Comparison of ENCODE assay signal across 16 cellular contexts in the genomic region with DNA sequence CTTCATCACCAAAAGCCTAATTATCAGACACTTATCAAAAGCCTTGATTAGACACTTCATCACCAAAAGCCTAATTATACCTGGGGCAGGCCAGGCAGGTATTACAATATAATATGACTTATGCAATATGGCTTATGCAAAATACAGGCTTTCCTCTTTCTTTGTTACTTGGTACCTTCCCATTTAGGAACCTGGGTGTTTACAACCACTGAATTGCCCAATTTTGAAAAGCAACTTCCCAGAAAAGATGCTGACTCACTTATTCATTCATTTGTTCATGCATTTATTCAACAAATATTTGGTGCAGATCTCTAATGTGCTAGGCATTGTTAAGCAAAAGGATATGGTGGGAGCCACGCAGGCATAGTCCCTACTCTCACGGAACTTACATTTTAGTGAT. TPM values are rescaled to one million over a fixed set of nuclear protein-coding genes. Genes with fewer than 3 reads are reported as not detected.
A peak's percentile ranks its signal among the peaks of the same experiment; 100 is the strongest.
DNase-seq lines count a peak whose midpoint lies in the region; ATAC-seq, FAIRE-seq and TF ChIP-seq lines count a peak whose summit lies in the region.
"Had no signal": no experiment of that assay in that cellular context is flagged by ENCODE, and none has a peak within 500 bp of the region (broad histone marks: within the 10 kb centered on the region; RNA-seq: fewer than 3 reads in every experiment).

No MANE protein-coding gene starts in this region.

- no peaks in the 10 kb centered on the region for H3K9me3 Mint-ChIP-seq in CD4-positive, CD25-positive, alpha-beta regulatory T cell
- H3K9me3 Mint-ChIP-seq in activated CD8-positive, alpha-beta T cell treated with anti-CD3 and anti-CD28 coated beads, Interleukin-2, amount 10 ng/mL, durations not matched to agents 7 days and 5 days (ENCODE audit: insufficient read depth) = no peaks in the 10 kb centered on the region
- H3K9me3 Mint-ChIP-seq: naive thymus-derived CD4-positive, alpha-beta T cell had no signal

- no peaks in the 10 kb centered on the region for H3K9me3 ChIP-seq in CD4-positive, CD25-positive, alpha-beta regulatory T cell (ENCODE audit: control insufficient read depth in 2 of 2, low read length in 2 of 2)
- H3K9me3 ChIP-seq in HepG2 (ENCODE audit: low read length) = no peaks in the 10 kb centered on the region
- H3K9me3 ChIP-seq in WERI-Rb-1 (ENCODE audit: severe bottlenecking) = no peaks in the 10 kb centered on the region
- H3K9me3 ChIP-seq in psoas muscle = no peaks in the 10 kb centered on the region
- H3K9me3 ChIP-seq: colonic mucosa, vagina had no signal

- BruUV-seq in HepG2 (replicated peaks; lab: Mats Ljungman, UMichigan) = no TSS peak

- H3K27ac Mint-ChIP-seq in CD4-positive, CD25-positive, alpha-beta regulatory T cell = peak overlapping the region in 2 of 3 donors; percentile 60 to 73
- H3K27ac Mint-ChIP-seq in activated CD8-positive, alpha-beta T cell treated with anti-CD3 and anti-CD28 coated beads, Interleukin-2, amount 10 ng/mL, durations not matched to agents 7 days and 5 days = peak overlapping the region; percentile 77

- peaks cover 35% of the 10 kb centered on the region for H3K36me3 ChIP-seq in CD4-positive, CD25-positive, alpha-beta regulatory T cell (ENCODE audit: control insufficient read depth, insufficient read depth, low read length)
- H3K36me3 ChIP-seq in HepG2 (replicated peaks in 1 of 2; ENCODE audit: control insufficient read depth in 1 of 2, insufficient read depth in 2 of 2, low read length in 2 of 2) (peaks cover 0 to 17% of the 10 kb centered on the region in 2 experiments; a peak in 3 of 5 replicates), WERI-Rb-1 (no peaks in the 10 kb centered on the region), psoas muscle (ENCODE audit: insufficient read depth in 1 of 2, low read depth in 1 of 2) (no peaks in the 10 kb centered on the region)
- H3K36me3 ChIP-seq: colonic mucosa, vagina had no signal

- H3K4me1 ChIP-seq in CD4-positive, CD25-positive, alpha-beta regulatory T cell (ENCODE audit: control insufficient read depth, insufficient read depth, low read length, poor library complexity, severe bottlenecking) = peaks cover 38% of the 10 kb centered on the region
- H3K4me1 ChIP-seq in HepG2 (ENCODE audit: insufficient read depth, low read length) (peaks cover 34% of the 10 kb centered on the region), psoas muscle (no peaks in the 10 kb centered on the region)

- peaks cover 41 to 64% (median 50%) of the 10 kb centered on the region in 4 donors for H3K4me1 Mint-ChIP-seq in CD4-positive, CD25-positive, alpha-beta regulatory T cell
- H3K4me1 Mint-ChIP-seq in activated CD8-positive, alpha-beta T cell treated with anti-CD3 and anti-CD28 coated beads, Interleukin-2, amount 10 ng/mL, durations not matched to agents 7 days and 5 days (ENCODE audit: low read depth) = peaks cover 85% of the 10 kb centered on the region

- no peak for TF ChIP-seq POLR2A in HepG2 (IDR thresholded peaks at IDR 0.05; ENCODE audit: insufficient read depth in 1 of 2, low read depth in 2 of 2, low read length in 2 of 2)

- peaks cover 35% of the 10 kb centered on the region for H3K36me3 Mint-ChIP-seq in CD4-positive, CD25-positive, alpha-beta regulatory T cell
- peaks cover 70% of the 10 kb centered on the region for H3K36me3 Mint-ChIP-seq in activated CD8-positive, alpha-beta T cell treated with anti-CD3 and anti-CD28 coated beads, Interleukin-2, amount 10 ng/mL, durations not matched to agents 7 days and 5 days (ENCODE audit: low read depth)

- no peak for ATAC-seq in CD4-positive, CD25-positive, alpha-beta regulatory T cell (ENCODE audit: low read depth in 2 of 2)
- no peak for ATAC-seq in activated CD8-positive, alpha-beta T cell treated with anti-CD3 and anti-CD28 coated beads, Interleukin-2, amount 10 ng/mL, durations not matched to agents 7 days and 5 days
- no peak for ATAC-seq in HepG2
- no peak for ATAC-seq in psoas muscle
- ATAC-seq: naive thymus-derived CD4-positive, alpha-beta T cell had no signal

- TF ChIP-seq EP300 in HepG2 (IDR thresholded peaks at IDR 0.05; ENCODE audit: low read depth in 2 of 2, low read length in 2 of 2) (no peak), HepG2 (CRISPR knock-in tag; IDR thresholded peaks at IDR 0.05; ENCODE audit: borderline replicate concordance) (no peak)

- H4K20me1 ChIP-seq in HepG2 (ENCODE audit: insufficient read depth, low read length) = no peaks in the 10 kb centered on the region

- TF ChIP-seq CTCF in HepG2 (CRISPR knock-in tag; IDR thresholded peaks at IDR 0.05) = no peak
- no peak for TF ChIP-seq CTCF in WERI-Rb-1 (IDR thresholded peaks at IDR 0.05; ENCODE audit: low read depth, low read length)
- no peak for TF ChIP-seq CTCF in psoas muscle (IDR thresholded peaks at IDR 0.05)

- H3K27me3 ChIP-seq in CD4-positive, CD25-positive, alpha-beta regulatory T cell (ENCODE audit: control insufficient read depth, insufficient read depth, low read length) = no peaks in the 10 kb centered on the region
- H3K27me3 ChIP-seq in HepG2 (ENCODE audit: control insufficient read depth in 1 of 2, insufficient read depth in 2 of 2, low read length in 2 of 2) = no peaks in the 10 kb centered on the region
- no peaks in the 10 kb centered on the region for H3K27me3 ChIP-seq in WERI-Rb-1 (ENCODE audit: insufficient read depth, low read depth, severe bottlenecking)
- peaks cover 0 to 7% (median 2%) of the 10 kb centered on the region in 3 donors for H3K27me3 ChIP-seq in psoas muscle (ENCODE audit: insufficient read depth in 3 of 3, low read length in 2 of 3)
- H3K27me3 ChIP-seq: colonic mucosa, vagina had no signal

- WGBS in HepG2 (ENCODE audit: low lambda C conversion rate) = 100% methylated on average over 2 of the region's 2 CpGs
- WGBS in psoas muscle, 3 donors = 94 to 96% (median 94%) methylated on average over 2 of the region's 2 CpGs

- no peak overlapping the region for H3K9ac ChIP-seq in HepG2 (ENCODE audit: insufficient read depth, low read depth, low read length)

- intact Hi-C loops in HepG2 (cut with micrococcal nuclease; ENCODE audit: unreplicated experiment) (no loop called here), psoas muscle (cut with DNase I) (no loop called here)

- H3K4me2 ChIP-seq in HepG2 (ENCODE audit: low read depth, low read length) = no peak overlapping the region

- CTCF ChIA-PET in activated CD8-positive, alpha-beta T cell treated with anti-CD3 and anti-CD28 coated beads, Interleukin-2, amount 10 ng/mL, durations not matched to agents 7 days and 5 days (lab: Charles Lee) = interaction anchor here (1.4 to 5.3 kb wide), 3 partner anchors 13 to 40 kb away, joined by 5 to 54 read pairs (median 5); a partner anchor contains a TSS
- CTCF ChIA-PET in HepG2 (lab: Yijun Ruan, JAX; ENCODE audit: low intra/inter-chr PET ratio, low total read pairs) = no interaction called here

- DNase-seq in CD4-positive, CD25-positive, alpha-beta regulatory T cell = no peak
- DNase-seq in GF-D8 (lab: John Stamatoyannopoulos, UW) (peak; percentile 76), HepG2 (ENCODE audit: low spot score) (no peak), WERI-Rb-1 (no peak), SW 1271 (lab: John Stamatoyannopoulos, UW) (no peak), psoas muscle (no peak)
- no peak for DNase-seq in activated CD8-positive, alpha-beta T cell treated with anti-CD3 and anti-CD28 coated beads, Interleukin-2, amount 10 ng/mL, durations not matched to agents 7 days and 5 days
- DNase-seq: colonic mucosa; naive thymus-derived CD4-positive, alpha-beta T cell; NCI-H1436; NCI-H446 treated with DMSO at 0.1 percent for 48 hours; stimulated activated CD4-positive, alpha-beta T cell treated with anti-CD3 and anti-CD28 coated beads, Interleukin-2, amount 100 ng/mL, for 48 hours; T-helper 9 cell had no signal

- H3K27me3 Mint-ChIP-seq in CD4-positive, CD25-positive, alpha-beta regulatory T cell = no peaks in the 10 kb centered on the region
- H3K27me3 Mint-ChIP-seq in activated CD8-positive, alpha-beta T cell treated with anti-CD3 and anti-CD28 coated beads, Interleukin-2, amount 10 ng/mL, durations not matched to agents 7 days and 5 days (ENCODE audit: low read depth) = no peaks in the 10 kb centered on the region
- H3K27me3 Mint-ChIP-seq: naive thymus-derived CD4-positive, alpha-beta T cell had no signal

- H3K4me3 Mint-ChIP-seq in CD4-positive, CD25-positive, alpha-beta regulatory T cell = peak overlapping the region in 1 of 4 donors; percentile 39
- H3K4me3 Mint-ChIP-seq in activated CD8-positive, alpha-beta T cell treated with anti-CD3 and anti-CD28 coated beads, Interleukin-2, amount 10 ng/mL, durations not matched to agents 7 days and 5 days = peak overlapping the region; percentile 63

- in situ Hi-C loops in HepG2 (cut with HindIII; ENCODE audit: extremely low pct_ligation_motif_present, low pct_unique_long_range_greater_than_20kb) = no loop called here

- no peak overlapping the region for H2AFZ ChIP-seq in HepG2 (ENCODE audit: low read length)

- TF ChIP-seq RAD21 in HepG2 (CRISPR knock-in tag; IDR thresholded peaks at IDR 0.05) = no peak

- no peaks in the 10 kb centered on the region for H3K79me2 ChIP-seq in HepG2 (ENCODE audit: insufficient read depth, low read length)

- no peak for FAIRE-seq in HepG2 (lab: Jason Lieb, UNC)
- FAIRE-seq: G401.6 had no signal

- no peak overlapping the region for H3K27ac ChIP-seq in CD4-positive, CD25-positive, alpha-beta regulatory T cell (ENCODE audit: insufficient read depth, low read length, poor library complexity, severe bottlenecking)
- H3K27ac ChIP-seq in HepG2 (ENCODE audit: extremely low read length, insufficient read depth, low read length) (no peak overlapping the region), WERI-Rb-1 (no peak overlapping the region), psoas muscle (no peak overlapping the region)
- H3K27ac ChIP-seq: vagina had no signal

- H3K4me3 ChIP-seq in CD4-positive, CD25-positive, alpha-beta regulatory T cell (ENCODE audit: low read depth, low read length) = no peak overlapping the region
- H3K4me3 ChIP-seq in HepG2 (replicated peaks in 1 of 3; ENCODE audit: insufficient read depth in 1 of 3, low read depth in 2 of 3, low read length in 3 of 3) = no peak overlapping the region
- H3K4me3 ChIP-seq in WERI-Rb-1 (ENCODE audit: low read depth, low read length) = no peak overlapping the region
- H3K4me3 ChIP-seq in psoas muscle = no peak overlapping the region
- H3K4me3 ChIP-seq: colonic mucosa, vagina had no signal

- POLR2A ChIA-PET in activated CD8-positive, alpha-beta T cell treated with anti-CD3 and anti-CD28 coated beads, Interleukin-2, amount 10 ng/mL, durations not matched to agents 7 days and 5 days (lab: Charles Lee) = interaction anchor here (0.6 to 4.9 kb wide), 3 partner anchors 9 to 24 kb away, joined by 3 to 44 read pairs (median 5); a partner anchor contains a TSS
- POLR2A ChIA-PET in HepG2 (lab: Yijun Ruan, JAX) = no interaction called here

RNA-seq across cellular contexts. Expression of a gene that starts 13.6 kb away (rescaled TPM):
- total RNA-seq in CD4-positive, CD25-positive, alpha-beta regulatory T cell = 71.5 TPM
- 100 to 1,000 TPM; 169 to 200 (median 174) TPM for polyA plus RNA-seq in CD4-positive, CD25-positive, alpha-beta regulatory T cell
- 100 to 1,000 TPM; 140 to 144 TPM for total RNA-seq in activated CD8-positive, alpha-beta T cell treated with anti-CD3 and anti-CD28 coated beads, Interleukin-2, amount 10 ng/mL, durations not matched to agents 7 days and 5 days
- total RNA-seq in HepG2 (2016; rRNA removed; fragmentation: Illumina TruSeq; extraction: Trizol) = 3.3 and 3.8 TPM in 2 replicates
- 0.71 and 0.97 TPM in 2 replicates for total RNA-seq in HepG2 (2016; cell fraction: cytosol; rRNA removed; fragmentation: Illumina TruSeq; extraction: Trizol; ENCODE audit: low read depth)
- 3.7 and 4.6 TPM in 2 replicates for total RNA-seq in HepG2 (2016; cell fraction: insoluble cytoplasmic fraction; rRNA removed; fragmentation: Illumina TruSeq; extraction: Trizol)
- 1.8 and 1.9 TPM in 2 replicates for total RNA-seq in HepG2 (2016; cell fraction: membrane; rRNA removed; fragmentation: Illumina TruSeq; extraction: Trizol)
- 3.5 and 4.0 TPM in 2 replicates for total RNA-seq in HepG2 (2016; cell fraction: nucleus; rRNA removed; fragmentation: Illumina TruSeq; extraction: Trizol)
- polyA plus RNA-seq in HepG2 (2011; rRNA removed) = 2.0 and 2.8 TPM in 2 replicates
- 0.91 and 1.1 TPM in 2 replicates for polyA plus RNA-seq in HepG2 (2011; cell fraction: cytosol; rRNA removed)
- 8.0 and 9.7 TPM in 2 replicates for polyA plus RNA-seq in HepG2 (2011; cell fraction: nucleus; rRNA removed)
- polyA plus RNA-seq in HepG2 (2012) = 9.8 and 22.2 TPM in 2 replicates
- polyA plus RNA-seq in HepG2 (2016; cell fraction: cytosol; fragmentation: Illumina TruSeq; extraction: Trizol; ENCODE audit: low read depth) = 0.93 and 0.95 TPM in 2 replicates
- 2.7 and 4.1 TPM in 2 replicates for polyA plus RNA-seq in HepG2 (2016; cell fraction: insoluble cytoplasmic fraction; fragmentation: Illumina TruSeq; extraction: Trizol; ENCODE audit: low read depth)
- polyA plus RNA-seq in HepG2 (2016; cell fraction: membrane; fragmentation: Illumina TruSeq; extraction: Trizol; ENCODE audit: low read depth) = 1.4 and 1.7 TPM in 2 replicates
- 5.7 and 5.9 TPM in 2 replicates for polyA plus RNA-seq in HepG2 (2016; cell fraction: nucleus; fragmentation: Illumina TruSeq; extraction: Trizol; ENCODE audit: insufficient read depth, low read depth)
- 1.7 TPM in 1 of 2 replicates, not detected in the other for polyA minus RNA-seq in HepG2 (2011; rRNA and poly(A)+ RNA removed; ENCODE audit: low replicate concordance)
- polyA minus RNA-seq in HepG2 (2011; cell fraction: cytosol; rRNA and poly(A)+ RNA removed) = 0.44 and 0.59 TPM in 2 replicates
- polyA minus RNA-seq in HepG2 (2011; cell fraction: nucleus; rRNA and poly(A)+ RNA removed) = 6.0 and 6.1 TPM in 2 replicates
- total RNA-seq in psoas muscle = 1 to 10 TPM in 2 of 4 donors, under 1 TPM in 2; 0.48 to 1.8 (median 1.1) TPM
- under 1 TPM; 0.21 to 0.36 (median 0.25) TPM for polyA plus RNA-seq in psoas muscle
- total RNA-seq: RPMI7951 had no signal

RNA-seq across cellular contexts. Expression of a gene that starts 13.8 kb away (rescaled TPM):
- 16.1 TPM for total RNA-seq in CD4-positive, CD25-positive, alpha-beta regulatory T cell
- polyA plus RNA-seq in CD4-positive, CD25-positive, alpha-beta regulatory T cell = 10 to 100 TPM in 1 of 4 donors, 1 to 10 TPM in 3; 4.5 to 12.2 (median 6.3) TPM
- total RNA-seq in activated CD8-positive, alpha-beta T cell treated with anti-CD3 and anti-CD28 coated beads, Interleukin-2, amount 10 ng/mL, durations not matched to agents 7 days and 5 days = 10 to 100 TPM; 19.6 to 20.0 TPM
- 6.6 and 9.3 TPM in 2 replicates for total RNA-seq in HepG2 (2016; rRNA removed; fragmentation: Illumina TruSeq; extraction: Trizol)
- total RNA-seq in HepG2 (2016; cell fraction: cytosol; rRNA removed; fragmentation: Illumina TruSeq; extraction: Trizol; ENCODE audit: low read depth) = 0.51 and 0.88 TPM in 2 replicates
- total RNA-seq in HepG2 (2016; cell fraction: insoluble cytoplasmic fraction; rRNA removed; fragmentation: Illumina TruSeq; extraction: Trizol) = 6.1 and 9.5 TPM in 2 replicates
- 3.0 and 3.4 TPM in 2 replicates for total RNA-seq in HepG2 (2016; cell fraction: membrane; rRNA removed; fragmentation: Illumina TruSeq; extraction: Trizol)
- total RNA-seq in HepG2 (2016; cell fraction: nucleus; rRNA removed; fragmentation: Illumina TruSeq; extraction: Trizol) = 7.4 and 9.6 TPM in 2 replicates
- 4.5 and 5.3 TPM in 2 replicates for polyA plus RNA-seq in HepG2 (2011; rRNA removed)
- 3.1 and 4.4 TPM in 2 replicates for polyA plus RNA-seq in HepG2 (2011; cell fraction: cytosol; rRNA removed)
- polyA plus RNA-seq in HepG2 (2011; cell fraction: nucleus; rRNA removed) = 2.5 TPM in 2 replicates
- polyA plus RNA-seq in HepG2 (2012) = 4.4 and 4.5 TPM in 2 replicates
- polyA plus RNA-seq in HepG2 (2016; cell fraction: cytosol; fragmentation: Illumina TruSeq; extraction: Trizol; ENCODE audit: low read depth) = 0.26 and 0.48 TPM in 2 replicates
- 3.1 and 3.5 TPM in 2 replicates for polyA plus RNA-seq in HepG2 (2016; cell fraction: insoluble cytoplasmic fraction; fragmentation: Illumina TruSeq; extraction: Trizol; ENCODE audit: low read depth)
- polyA plus RNA-seq in HepG2 (2016; cell fraction: membrane; fragmentation: Illumina TruSeq; extraction: Trizol; ENCODE audit: low read depth) = 1.2 TPM in 2 replicates
- 8.3 and 8.4 TPM in 2 replicates for polyA plus RNA-seq in HepG2 (2016; cell fraction: nucleus; fragmentation: Illumina TruSeq; extraction: Trizol; ENCODE audit: insufficient read depth, low read depth)
- 3.3 and 7.7 TPM in 2 replicates for polyA minus RNA-seq in HepG2 (2011; rRNA and poly(A)+ RNA removed; ENCODE audit: low replicate concordance)
- 8.2 and 11.8 TPM in 2 replicates for polyA minus RNA-seq in HepG2 (2011; cell fraction: cytosol; rRNA and poly(A)+ RNA removed)
- polyA minus RNA-seq in HepG2 (2011; cell fraction: nucleus; rRNA and poly(A)+ RNA removed) = 3.5 and 4.4 TPM in 2 replicates
- under 1 TPM; 0.22 to 0.97 (median 0.49) TPM for total RNA-seq in psoas muscle
- polyA plus RNA-seq in psoas muscle = under 1 TPM; 0.07 to 0.16 (median 0.13) TPM

RNA-seq across cellular contexts. Expression of a gene that starts 25.7 kb away (rescaled TPM):
- total RNA-seq in CD4-positive, CD25-positive, alpha-beta regulatory T cell = 1.0 TPM
- under 1 TPM in 1 of 4 donors, not detected in 3; 0.37 TPM for polyA plus RNA-seq in CD4-positive, CD25-positive, alpha-beta regulatory T cell
- total RNA-seq in activated CD8-positive, alpha-beta T cell treated with anti-CD3 and anti-CD28 coated beads, Interleukin-2, amount 10 ng/mL, durations not matched to agents 7 days and 5 days = 10 to 100 TPM; 11.7 to 12.2 TPM
- total RNA-seq in HepG2 (2016; rRNA removed; fragmentation: Illumina TruSeq; extraction: Trizol) (16.6 and 27.9 TPM in 2 replicates), psoas muscle (1 to 10 TPM; 1.1 to 8.1 (median 3.5) TPM)
- total RNA-seq in HepG2 (2016; cell fraction: cytosol; rRNA removed; fragmentation: Illumina TruSeq; extraction: Trizol; ENCODE audit: low read depth) = 2.2 and 2.3 TPM in 2 replicates
- 14.3 and 27.1 TPM in 2 replicates for total RNA-seq in HepG2 (2016; cell fraction: insoluble cytoplasmic fraction; rRNA removed; fragmentation: Illumina TruSeq; extraction: Trizol)
- 4.6 and 5.7 TPM in 2 replicates for total RNA-seq in HepG2 (2016; cell fraction: membrane; rRNA removed; fragmentation: Illumina TruSeq; extraction: Trizol)
- 37.3 and 38.2 TPM in 2 replicates for total RNA-seq in HepG2 (2016; cell fraction: nucleus; rRNA removed; fragmentation: Illumina TruSeq; extraction: Trizol)
- polyA plus RNA-seq in HepG2 (2011; rRNA removed) (41.0 and 53.7 TPM in 2 replicates), psoas muscle (1 to 10 TPM; 1.0 to 3.9 (median 2.7) TPM)
- 26.1 and 32.3 TPM in 2 replicates for polyA plus RNA-seq in HepG2 (2011; cell fraction: cytosol; rRNA removed)
- 33.6 and 34.4 TPM in 2 replicates for polyA plus RNA-seq in HepG2 (2011; cell fraction: nucleus; rRNA removed)
- 19.5 and 32.5 TPM in 2 replicates for polyA plus RNA-seq in HepG2 (2012)
- polyA plus RNA-seq in HepG2 (2016; cell fraction: cytosol; fragmentation: Illumina TruSeq; extraction: Trizol; ENCODE audit: low read depth) = 1.4 and 1.6 TPM in 2 replicates
- 14.0 and 15.4 TPM in 2 replicates for polyA plus RNA-seq in HepG2 (2016; cell fraction: insoluble cytoplasmic fraction; fragmentation: Illumina TruSeq; extraction: Trizol; ENCODE audit: low read depth)
- polyA plus RNA-seq in HepG2 (2016; cell fraction: membrane; fragmentation: Illumina TruSeq; extraction: Trizol; ENCODE audit: low read depth) = 2.7 and 3.2 TPM in 2 replicates
- 46.0 and 46.2 TPM in 2 replicates for polyA plus RNA-seq in HepG2 (2016; cell fraction: nucleus; fragmentation: Illumina TruSeq; extraction: Trizol; ENCODE audit: insufficient read depth, low read depth)
- 46.6 and 89.0 TPM in 2 replicates for polyA minus RNA-seq in HepG2 (2011; rRNA and poly(A)+ RNA removed; ENCODE audit: low replicate concordance)
- 16.1 and 23.3 TPM in 2 replicates for polyA minus RNA-seq in HepG2 (2011; cell fraction: cytosol; rRNA and poly(A)+ RNA removed)
- polyA minus RNA-seq in HepG2 (2011; cell fraction: nucleus; rRNA and poly(A)+ RNA removed) = 32.2 and 41.3 TPM in 2 replicates

Comparison
In these comparisons a context has a peak if more than half of its experiments do, and no peak if none do; other contexts are left out.
1. RNA of a gene that starts 13.6 kb away (total RNA-seq): 140 to 144 TPM in activated CD8-positive, alpha-beta T cell treated with anti-CD3 and anti-CD28 coated beads, Interleukin-2, amount 10 ng/mL, durations not matched to agents 7 days and 5 days and 71.5 TPM in CD4-positive, CD25-positive, alpha-beta regulatory T cell (single experiment); 0.71 to 4.6 TPM in HepG2 and 0.48 to 1.8 TPM in psoas muscle; every median in the first group is over 10 times any median in the second.